In the genomic region with DNA sequence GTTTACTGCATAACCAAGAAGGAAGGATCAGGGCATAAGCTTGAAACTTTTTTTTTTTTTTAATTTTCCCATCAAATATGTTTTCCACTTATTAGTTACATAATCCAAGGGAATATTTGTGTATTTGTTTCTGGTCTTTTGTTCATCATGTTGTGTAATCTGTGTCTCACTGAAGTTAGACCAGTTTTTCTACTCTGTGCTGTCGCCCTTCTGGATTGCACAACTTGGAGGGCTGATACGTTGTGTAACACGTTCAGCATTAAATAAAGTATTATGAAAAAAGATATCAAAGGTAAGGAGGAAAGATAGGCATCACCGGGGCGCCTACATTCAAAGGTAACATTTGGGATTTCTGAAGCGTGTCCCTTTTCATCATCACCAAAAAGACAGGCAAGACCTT, we compare ENCODE assay signal across 18 cellular contexts. TPM values are rescaled to one million over a fixed set of nuclear protein-coding genes. Genes with fewer than 3 reads are reported as not detected.
A peak's percentile ranks its signal among the peaks of the same experiment; 100 is the strongest.
DNase-seq lines count a peak whose midpoint lies in the region; ATAC-seq and TF ChIP-seq lines count a peak whose summit lies in the region.
"Had no signal": no experiment of that assay in that cellular context is flagged by ENCODE, and none has a peak within 500 bp of the region (broad histone marks: within the 10 kb centered on the region; RNA-seq: fewer than 3 reads in every experiment).

No MANE protein-coding gene starts in this region.

- H3K4me1 ChIP-seq in esophagus (ENCODE audit: control insufficient read depth in 2 of 2, insufficient read depth in 2 of 2, low read length in 1 of 2) (peaks cover 0 to 10% of the 10 kb centered on the region in 2 donors), prostate gland (replicated peaks) (no peaks in the 10 kb centered on the region)

- H3K9me3 ChIP-seq in esophagus (ENCODE audit: control insufficient read depth in 2 of 2, insufficient read depth in 1 of 2, low read depth in 1 of 2, low read length in 1 of 2) (no peaks in the 10 kb centered on the region), prostate gland (no peaks in the 10 kb centered on the region)
- H3K9me3 ChIP-seq: SJCRH30 had no signal

- H3K36me3 ChIP-seq in esophagus (ENCODE audit: control insufficient read depth in 2 of 2, insufficient read depth in 2 of 2, low read length in 1 of 2): no peaks in the 10 kb centered on the region
- no peaks in the 10 kb centered on the region for H3K36me3 ChIP-seq in prostate gland

- in situ Hi-C loops in GM13976 (cut with MboI; ENCODE audit: low sequenced_read_pairs, unreplicated experiment): no loop called here

- TF ChIP-seq CTCF in prostate gland (IDR thresholded peaks at IDR 0.05) (no peak), GM13976 (IDR thresholded peaks at IDR 0.05; ENCODE audit: borderline replicate concordance, control extremely low read depth, extremely low read depth, insufficient read depth, missing control alignments) (no peak)

- ATAC-seq in HG02884 (IDR thresholded peaks at IDR 0.05; ENCODE audit: unreplicated experiment) (no peak), GM21723 (IDR thresholded peaks at IDR 0.05; ENCODE audit: unreplicated experiment) (no peak), HG03135 (IDR thresholded peaks at IDR 0.05; ENCODE audit: unreplicated experiment) (no peak)
- ATAC-seq: stimulated activated naive CD8-positive, alpha-beta T cell treated with anti-CD3 and anti-CD28 coated beads, Interleukin-15, amount 100 ng/mL, for 72 hours had no signal

- peaks cover 0 to 3% of the 10 kb centered on the region in 2 donors for H3K27me3 ChIP-seq in esophagus (ENCODE audit: control insufficient read depth in 1 of 2, insufficient read depth in 2 of 2, low read length in 2 of 2)
- H3K27me3 ChIP-seq in prostate gland (replicated peaks; ENCODE audit: insufficient read depth): peaks cover 6% of the 10 kb centered on the region
- H3K27me3 ChIP-seq: SJCRH30 had no signal

- DNase-seq in GF-D8 (lab: John Stamatoyannopoulos, UW) (peak; percentile 14), NOMO-1 treated with dmso at 0.1 percent for 144 hours (lab: John Stamatoyannopoulos, UW; ENCODE audit: unreplicated experiment) (peak; percentile 11), prostate gland (ENCODE audit: low spot score) (peak; percentile 51), GM13976 (ENCODE audit: low spot score) (no peak)
- DNase-seq: activated naive CD4-positive, alpha-beta T cell; CD4-positive, alpha-beta memory T cell; endodermal cell; H9; NCI-H1092; NCI-H524; nephron progenitor cell; SJCRH30; stimulated activated naive CD8-positive, alpha-beta T cell treated with anti-CD3 and anti-CD28 coated beads, Interleukin-15, amount 100 ng/mL, for 72 hours had no signal

- intact Hi-C loops in prostate gland (cut with DNase I): no loop called here

- peak overlapping the region; percentile 81 to 95 for H3K27ac ChIP-seq in esophagus (ENCODE audit: low read depth in 2 of 2, low read length in 1 of 2)
- no peak overlapping the region for H3K27ac ChIP-seq in prostate gland
- H3K27ac ChIP-seq: SJCRH30 had no signal

- no peak overlapping the region for H3K4me3 ChIP-seq in esophagus (ENCODE audit: low read depth in 1 of 2, low read length in 2 of 2)
- no peak overlapping the region for H3K4me3 ChIP-seq in prostate gland
- H3K4me3 ChIP-seq: SJCRH30 had no signal

- 38 to 45% methylated on average over 6 of the region's 6 CpGs for WGBS in esophagus, 2 donors
- 38% methylated on average over 6 of the region's 6 CpGs for WGBS in prostate gland

- TF ChIP-seq POLR2A in prostate gland (IDR thresholded peaks at IDR 0.05): no peak

RNA-seq across cellular contexts. Expression of a gene that starts 3.3 kb away (rescaled TPM):
- 1 to 10 TPM; 3.1 to 3.9 TPM for polyA plus RNA-seq in esophagus
- total RNA-seq in prostate gland: under 1 TPM; 0.46 to 0.57 TPM
- total RNA-seq: CD4-positive, alpha-beta memory T cell had no signal
- polyA plus RNA-seq: CD4-positive, alpha-beta memory T cell had no signal

RNA-seq across cellular contexts. Expression of a gene that starts 42.3 kb away (rescaled TPM):
- polyA plus RNA-seq in esophagus: under 1 TPM; 0.11 to 0.37 TPM
- 1 to 10 TPM in 1 of 2 donors, not detected in 1; 2.7 TPM for total RNA-seq in prostate gland
- total RNA-seq: CD4-positive, alpha-beta memory T cell; endodermal cell; H9; lower leg skin had no signal
- polyA plus RNA-seq: CD4-positive, alpha-beta memory T cell had no signal

Comparison
In these comparisons a context has a peak if more than half of its experiments do, and no peak if none do; other contexts are left out.
1. H3K27ac ChIP-seq: peak in esophagus (2 of 2); none in prostate gland (0 of 2).